In genomic region chr1:245404952-245405351, GRCh38 we compare ENCODE assay signal across 14 cellular contexts.
DNase-seq lines count a peak whose midpoint lies in the region; ATAC-seq, FAIRE-seq and TF ChIP-seq lines count a peak whose summit lies in the region.
"Had no signal": no experiment of that assay in that cellular context is flagged by ENCODE, and none has a peak within 500 bp of the region (broad histone marks: within the 10 kb centered on the region; RNA-seq: fewer than 3 reads in every experiment).

No MANE protein-coding gene starts in this region.

- no peak overlapping the region for H3K27ac Mint-ChIP-seq in WTC11
- H3K27ac Mint-ChIP-seq: B cell; CD8-positive, alpha-beta T cell; H9 had no signal

- TF ChIP-seq CTCF in D721Med (IDR thresholded peaks at IDR 0.05; ENCODE audit: insufficient read depth, missing control alignments), result no peak
- TF ChIP-seq CTCF in WERI-Rb-1 (IDR thresholded peaks at IDR 0.05; ENCODE audit: low read depth, low read length), result no peak
- no peak for TF ChIP-seq CTCF in WTC11 (IDR thresholded peaks at IDR 0.05)

- no peaks in the 10 kb centered on the region for H3K27me3 ChIP-seq in WERI-Rb-1 (ENCODE audit: insufficient read depth, low read depth, severe bottlenecking)
- H3K27me3 ChIP-seq: BLaER1 treated with 17β-estradiol and CSF1 and Interleukin-3, amounts not matched to agents 10 nM and 100 nM had no signal

- H3K4me3 ChIP-seq in WERI-Rb-1 (ENCODE audit: low read depth, low read length), result no peak overlapping the region
- H3K4me3 ChIP-seq: BLaER1 treated with 17β-estradiol and CSF1 and Interleukin-3, amounts not matched to agents 10 nM and 100 nM had no signal

- DNase-seq in D721Med (ENCODE audit: insufficient read length, low spot score) (peak; percentile 70), NCI-H524 treated with DMSO at 0.1 percent for 48 hours (lab: John Stamatoyannopoulos, UW) (peak; percentile 51), NCI-H82 treated with DMSO at 0.1 percent for 48 hours (lab: John Stamatoyannopoulos, UW; ENCODE audit: unreplicated experiment) (peak; percentile 96), WERI-Rb-1 (peak; percentile 30), WTC11 (ENCODE audit: low spot score) (no peak), germinal center (ENCODE audit: low spot score) (no peak)
- DNase-seq: CD8-positive, alpha-beta T cell; DMS79 treated with DMSO at 0.1 percent for 48 hours; GF-D8; H9 had no signal

- ATAC-seq in GM19351 (IDR thresholded peaks at IDR 0.05; ENCODE audit: unreplicated experiment) (no peak), WTC11 (no peak)
- ATAC-seq: CD8-positive, alpha-beta T cell had no signal

- no peaks in the 10 kb centered on the region for H3K36me3 ChIP-seq in WERI-Rb-1
- H3K36me3 ChIP-seq: BLaER1 treated with 17β-estradiol and CSF1 and Interleukin-3, amounts not matched to agents 10 nM and 100 nM had no signal

- no peaks in the 10 kb centered on the region for H3K36me3 Mint-ChIP-seq in WTC11
- H3K36me3 Mint-ChIP-seq: CD8-positive, alpha-beta T cell had no signal

- POLR2A ChIA-PET in WTC11 (lab: Charles Lee), result no interaction called here

- FAIRE-seq in D721Med (lab: Jason Lieb, UNC), result peak; percentile 99
- FAIRE-seq: H1 had no signal

- no peaks in the 10 kb centered on the region for H3K9me3 Mint-ChIP-seq in WTC11
- H3K9me3 Mint-ChIP-seq: CD8-positive, alpha-beta T cell; H9 had no signal

- H3K4me3 Mint-ChIP-seq in WTC11, result no peak overlapping the region
- H3K4me3 Mint-ChIP-seq: B cell; CD8-positive, alpha-beta T cell; H9 had no signal

- no peak overlapping the region for H3K27ac ChIP-seq in WERI-Rb-1
- H3K27ac ChIP-seq: BLaER1 treated with 17β-estradiol and CSF1 and Interleukin-3, amounts not matched to agents 10 nM and 100 nM had no signal

- no peaks in the 10 kb centered on the region for H3K9me3 ChIP-seq in WERI-Rb-1 (ENCODE audit: severe bottlenecking)

- no peaks in the 10 kb centered on the region for H3K27me3 Mint-ChIP-seq in WTC11 (ENCODE audit: low read depth)

- peaks cover 14% of the 10 kb centered on the region for H3K4me1 Mint-ChIP-seq in WTC11
- H3K4me1 Mint-ChIP-seq: B cell had no signal

- CTCF ChIA-PET in WTC11 (lab: Charles Lee), result no interaction called here

TF ChIP-seq in WTC11, 78 proteins besides CTCF, POLR2A, EP300 and RAD21:
- no peak for TF ChIP-seq ZNF219 (CRISPR knock-in tag; IDR thresholded peaks at IDR 0.05; ENCODE audit: borderline replicate concordance)
- no peak for TF ChIP-seq ATF1 (CRISPR knock-in tag; IDR thresholded peaks at IDR 0.05)
- TF ChIP-seq ZNF232 (CRISPR knock-in tag; IDR thresholded peaks at IDR 0.05), result no peak
- TF ChIP-seq CBFB (CRISPR knock-in tag; IDR thresholded peaks at IDR 0.05; ENCODE audit: low read depth), result no peak
- TF ChIP-seq USF2 (CRISPR knock-in tag; IDR thresholded peaks at IDR 0.05), result no peak
- no peak for TF ChIP-seq ZNF121 (CRISPR knock-in tag; IDR thresholded peaks at IDR 0.05)
- TF ChIP-seq STAT6 (CRISPR knock-in tag; conservative IDR thresholded peaks at IDR 0.05; ENCODE audit: low read depth), result no peak
- no peak for TF ChIP-seq RELA (CRISPR knock-in tag; IDR thresholded peaks at IDR 0.05; ENCODE audit: borderline replicate concordance)
- TF ChIP-seq FOXK1 (CRISPR knock-in tag; IDR thresholded peaks at IDR 0.05), result no peak
- no peak for TF ChIP-seq NFATC4 (CRISPR knock-in tag; IDR thresholded peaks at IDR 0.05)
- no peak for TF ChIP-seq FOXP1 (CRISPR knock-in tag; IDR thresholded peaks at IDR 0.05; ENCODE audit: borderline replicate concordance)
- TF ChIP-seq ATF6 (CRISPR knock-in tag; IDR thresholded peaks at IDR 0.05), result no peak

Comparison
In these comparisons a context has a peak if more than half of its experiments do, and no peak if none do; other contexts are left out.
1. DNase-seq: peak in D721Med (single experiment), NCI-H524 treated with DMSO at 0.1 percent for 48 hours (single experiment), NCI-H82 treated with DMSO at 0.1 percent for 48 hours (single experiment) and WERI-Rb-1 (single experiment); none in WTC11 (single experiment) and germinal center (single experiment).